Comparison of ENCODE assay signal across 10 cellular contexts in genomic region chr22:29265929-29266328, GRCh38. TPM values are rescaled to one million over a fixed set of nuclear protein-coding genes. Genes with fewer than 3 reads are reported as not detected.
DNase-seq lines count a peak whose midpoint lies in the region; ATAC-seq and TF ChIP-seq lines count a peak whose summit lies in the region.
"Had no signal": no experiment of that assay in that cellular context is flagged by ENCODE, and none has a peak within 500 bp of the region (broad histone marks: within the 10 kb centered on the region; RNA-seq: fewer than 3 reads in every experiment).

No MANE protein-coding gene starts in this region.

- H3K4me1 ChIP-seq in GM23338 (ENCODE audit: insufficient read depth) (peaks cover 27% of the 10 kb centered on the region), iPS-20b (ENCODE audit: insufficient read depth, low read length) (peaks cover 21% of the 10 kb centered on the region; the same call in 1 of the 2 replicates)

- CTCF ChIA-PET in WTC11 (lab: Charles Lee): interaction anchor here (1.2 to 1.5 kb wide), 3 partner anchors 20 to 112 kb away, joined by 4 to 10 read pairs (median 7); no protein-coding TSS in a partner anchor

- DNase-seq in GM23338 (ENCODE audit: low spot score) (no peak), WTC11 (ENCODE audit: low spot score) (no peak), left colon (no peak), left ventricle myocardium superior (no peak)
- DNase-seq: NCI-H1694 had no signal

- 0 out of 2 replicates have a peak overlapping the region, but pooled peaks have one; percentile 99 for H3K4me3 ChIP-seq in GM23338
- peak overlapping the region; percentile 98; the same call in 1 of the 2 replicates for H3K4me3 ChIP-seq in iPS-20b (ENCODE audit: low read length)

- POLR2A ChIA-PET in WTC11 (lab: Charles Lee): interaction anchor here (1.3 kb wide), 1 partner anchor 60 kb away, joined by 6 read pairs; the partner anchor contains the start of gene EMID1

- no peak overlapping the region for H2AFZ ChIP-seq in GM23338

- H4K20me1 ChIP-seq in GM23338 (replicated peaks; ENCODE audit: insufficient read depth): peaks cover 20% of the 10 kb centered on the region

- H3K27ac ChIP-seq in 22Rv1: peak overlapping the region; percentile 93
- H3K27ac ChIP-seq in GM23338 (ENCODE audit: low read depth): no peak overlapping the region
- peak overlapping the region; percentile 44 for H3K27ac ChIP-seq in iPS-20b (ENCODE audit: low read length)

- H3K36me3 ChIP-seq in GM23338 (ENCODE audit: insufficient read depth): peaks cover 16% of the 10 kb centered on the region
- peaks cover 54% of the 10 kb centered on the region for H3K36me3 ChIP-seq in iPS-20b (ENCODE audit: insufficient read depth, low read depth, low read length)

- H3K4me1 Mint-ChIP-seq in GM23338 (peaks cover 25% of the 10 kb centered on the region), WTC11 (peaks cover 27% of the 10 kb centered on the region)

- H3K36me3 Mint-ChIP-seq in GM23338 (ENCODE audit: low read depth): peaks cover 63% of the 10 kb centered on the region
- H3K36me3 Mint-ChIP-seq in WTC11: peaks cover 30% of the 10 kb centered on the region

- H3K9ac ChIP-seq in iPS-20b (ENCODE audit: low read depth, low read length): peak overlapping the region; percentile 100; the same call in 1 of the 2 replicates

- peaks cover 20% of the 10 kb centered on the region for H3K27me3 Mint-ChIP-seq in GM23338 (ENCODE audit: insufficient read depth, low read depth, poor library complexity)
- peaks cover 4% of the 10 kb centered on the region for H3K27me3 Mint-ChIP-seq in WTC11 (ENCODE audit: low read depth)

- H3K9me3 ChIP-seq in iPS-20b (ENCODE audit: insufficient read depth, low read depth, low read length): no peaks in the 10 kb centered on the region
- H3K9me3 ChIP-seq: right atrium auricular region had no signal

- H3K4me2 ChIP-seq in GM23338: peak overlapping the region; percentile 100; the same call in 1 of the 2 replicates

- 0 out of 2 replicates have a peak, but pooled peaks cover 2% of the 10 kb centered on the region for H3F3A ChIP-seq in GM23338 (replicated peaks; ENCODE audit: low read depth)

- intact Hi-C loops in left colon (cut with DNase I, micrococcal nuclease) (no loop called here), left ventricle myocardium superior (cut with micrococcal nuclease) (no loop called here)

- peak overlapping the region; percentile 94 for H3K27ac Mint-ChIP-seq in GM23338
- H3K27ac Mint-ChIP-seq in WTC11: peak overlapping the region; percentile 73

- no peaks in the 10 kb centered on the region for H3K27me3 ChIP-seq in GM23338 (ENCODE audit: insufficient read depth)
- H3K27me3 ChIP-seq in iPS-20b (ENCODE audit: insufficient read depth, low read length): no peaks in the 10 kb centered on the region
- H3K27me3 ChIP-seq: right atrium auricular region had no signal

- no peaks in the 10 kb centered on the region for H3K9me2 ChIP-seq in GM23338 (ENCODE audit: insufficient read depth)

- H3K9me3 Mint-ChIP-seq in GM23338: no peaks in the 10 kb centered on the region
- no peaks in the 10 kb centered on the region for H3K9me3 Mint-ChIP-seq in WTC11

- H3K79me2 ChIP-seq in GM23338 (replicated peaks; ENCODE audit: insufficient read depth): peaks cover 49% of the 10 kb centered on the region

- H3K4me3 Mint-ChIP-seq in GM23338 (peak overlapping the region; percentile 92), WTC11 (peak overlapping the region; percentile 85)

- TF ChIP-seq CTCF in 22Rv1 (IDR thresholded peaks at IDR 0.05): no peak
- TF ChIP-seq CTCF in GM23338 (conservative IDR thresholded peaks at IDR 0.05; ENCODE audit: low read depth in 2 of 2): no peak
- TF ChIP-seq CTCF in WTC11 (IDR thresholded peaks at IDR 0.05): no peak

- ATAC-seq in GM23338 (no peak), WTC11 (no peak), GM18873 (IDR thresholded peaks at IDR 0.05; ENCODE audit: low FRiP score, unreplicated experiment) (no peak), HG02678 (IDR thresholded peaks at IDR 0.05; ENCODE audit: unreplicated experiment) (no peak), left colon (no peak), left ventricle myocardium superior (no peak)

TF ChIP-seq in GM23338, 12 proteins besides CTCF, POLR2A, EP300 and RAD21 (continues in another document):
- TF ChIP-seq CREB1 (CRISPR knock-in tag; IDR thresholded peaks at IDR 0.05; ENCODE audit: low read depth) (no peak), STAT1 (IDR thresholded peaks at IDR 0.05; ENCODE audit: unreplicated experiment) (no peak), JUNB (IDR thresholded peaks at IDR 0.05; ENCODE audit: unreplicated experiment) (no peak), NANOG (IDR thresholded peaks at IDR 0.05; ENCODE audit: borderline replicate concordance) (no peak), ZNF331 (CRISPR knock-in tag; IDR thresholded peaks at IDR 0.05; ENCODE audit: low read depth) (no peak)

TF ChIP-seq in WTC11, 78 proteins besides CTCF, POLR2A, EP300 and RAD21:
- TF ChIP-seq ATF6 (CRISPR knock-in tag; IDR thresholded peaks at IDR 0.05) (no peak), RORB (CRISPR knock-in tag; IDR thresholded peaks at IDR 0.05) (no peak), ZSCAN18 (CRISPR knock-in tag; IDR thresholded peaks at IDR 0.05) (no peak), GRHL2 (CRISPR knock-in tag; IDR thresholded peaks at IDR 0.05; ENCODE audit: insufficient replicate concordance, severe bottlenecking) (no peak), CREB1 (CRISPR knock-in tag; IDR thresholded peaks at IDR 0.05) (no peak)

RNA-seq across cellular contexts. Expression of gene RHBDD3, which starts 1.9 kb away (rescaled TPM):
- total RNA-seq in GM23338 (2014; rRNA removed; shearing (Covaris generic)): 95.6 and 115 TPM in 2 replicates
- 55.0 and 60.3 TPM in 2 replicates for polyA plus RNA-seq in GM23338 (2016; fragmentation: Nextera tagmentation; extraction: Ambion mirVana)
- total RNA-seq in WTC11 (2021) (69.6 to 78.2 TPM (median 77.9 TPM) in 3 replicates), left colon (10 to 100 TPM; 13.4 to 19.7 TPM), left ventricle myocardium superior (16.6 TPM)

RNA-seq across cellular contexts. Expression of gene EWSR1, which starts 2.1 kb away (rescaled TPM):
- total RNA-seq in GM23338 (2014; rRNA removed; shearing (Covaris generic)): 390 and 427 TPM in 2 replicates
- 382 and 391 TPM in 2 replicates for polyA plus RNA-seq in GM23338 (2016; fragmentation: Nextera tagmentation; extraction: Ambion mirVana)
- total RNA-seq in WTC11 (2021) (377 to 400 TPM (median 384 TPM) in 3 replicates), left colon (100 to 1,000 TPM; 158 to 192 TPM), left ventricle myocardium superior (121 TPM)

RNA-seq across cellular contexts. Expression of gene GAS2L1, which starts 40.5 kb away (rescaled TPM):
- total RNA-seq in GM23338 (2014; rRNA removed; shearing (Covaris generic)): 4.9 and 9.5 TPM in 2 replicates
- polyA plus RNA-seq in GM23338 (2016; fragmentation: Nextera tagmentation; extraction: Ambion mirVana): 3.7 and 5.2 TPM in 2 replicates
- total RNA-seq in WTC11 (2021): 15.3 to 19.9 TPM (median 15.6 TPM) in 3 replicates
- total RNA-seq in left colon: 10 to 100 TPM; 19.7 to 32.3 TPM
- total RNA-seq in left ventricle myocardium superior: 23.2 TPM

RNA-seq across cellular contexts. Expression of gene RASL10A, which starts 49.6 kb away (rescaled TPM):
- total RNA-seq in GM23338 (2014; rRNA removed; shearing (Covaris generic)): 0.54 and 3.0 TPM in 2 replicates
- 0.99 and 1.6 TPM in 2 replicates for polyA plus RNA-seq in GM23338 (2016; fragmentation: Nextera tagmentation; extraction: Ambion mirVana)
- total RNA-seq in WTC11 (2021): 1.1 to 1.6 TPM (median 1.6 TPM) in 3 replicates
- total RNA-seq in left colon: 1 to 10 TPM; 1.1 to 1.7 TPM
- 1.2 TPM for total RNA-seq in left ventricle myocardium superior
